ENCODE assay signal across 9 cellular contexts in genomic region chr1:226708967-226709396, GRCh38. TPM values are rescaled to one million over a fixed set of nuclear protein-coding genes. Genes with fewer than 3 reads are reported as not detected.
A peak's percentile ranks its signal among the peaks of the same experiment; 100 is the strongest.
DNase-seq lines count a peak whose midpoint lies in the region; ATAC-seq and TF ChIP-seq lines count a peak whose summit lies in the region.
"Had no signal": no experiment of that assay in that cellular context is flagged by ENCODE, and none has a peak within 500 bp of the region (broad histone marks: within the 10 kb centered on the region; RNA-seq: fewer than 3 reads in every experiment).

No MANE protein-coding gene starts in this region.

- no peak for TF ChIP-seq CTCF in CD4-positive, alpha-beta T cell (IDR thresholded peaks at IDR 0.05)
- TF ChIP-seq CTCF in prostate gland (IDR thresholded peaks at IDR 0.05) = no peak

- ATAC-seq in CD4-positive, alpha-beta T cell (ENCODE audit: poor library complexity) = peak; percentile 2
- ATAC-seq in GM18861 (IDR thresholded peaks at IDR 0.05; ENCODE audit: unreplicated experiment) (no peak), HG02678 (IDR thresholded peaks at IDR 0.05; ENCODE audit: unreplicated experiment) (no peak), GM19035 (IDR thresholded peaks at IDR 0.05; ENCODE audit: unreplicated experiment) (no peak)

- H3K27me3 Mint-ChIP-seq in CD4-positive, alpha-beta T cell = peaks cover 11% of the 10 kb centered on the region

- H3K4me1 ChIP-seq in prostate gland (replicated peaks) = peaks cover 24% of the 10 kb centered on the region

- CTCF ChIA-PET in CD4-positive, alpha-beta T cell (lab: Charles Lee) = interaction anchor here (2.5 kb wide), 1 partner anchor 82 kb away, joined by 8 read pairs; no protein-coding TSS in a partner anchor

- POLR2A ChIA-PET in CD4-positive, alpha-beta T cell (lab: Charles Lee) = interaction anchor here (0.5 to 2.6 kb wide), 5 partner anchors 16 to 568 kb away, joined by 3 to 16 read pairs (median 3); partner anchors contain the start of gene ITPKB

- no peak overlapping the region for H3K4me3 ChIP-seq in prostate gland
- H3K4me3 ChIP-seq: PC-9 had no signal

- WGBS in prostate gland = 43% methylated on average over 5 of the region's 5 CpGs

- H3K9me3 Mint-ChIP-seq in CD4-positive, alpha-beta T cell = peaks cover 2% of the 10 kb centered on the region

- H3K36me3 Mint-ChIP-seq in CD4-positive, alpha-beta T cell (ENCODE audit: low read depth) = peaks cover 95% of the 10 kb centered on the region

- H3K27me3 ChIP-seq in CD4-positive, alpha-beta T cell (ENCODE audit: control insufficient read depth, insufficient read depth, low read length) = no peaks in the 10 kb centered on the region
- H3K27me3 ChIP-seq in prostate gland (replicated peaks; ENCODE audit: insufficient read depth) = no peaks in the 10 kb centered on the region

- no peak for DNase-seq in CD4-positive, alpha-beta T cell
- peak; percentile 68 to 91 for DNase-seq in NCI-H524 (lab: John Stamatoyannopoulos, UW)
- peak; percentile 51 for DNase-seq in cerebellum (ENCODE audit: low spot score)
- no peak for DNase-seq in prostate gland (ENCODE audit: low spot score)
- DNase-seq in middle frontal gyrus (ENCODE audit: extremely low spot score, low spot score) = no peak
- DNase-seq: PC-9 had no signal

- peak overlapping the region; percentile 75 for H3K27ac ChIP-seq in CD4-positive, alpha-beta T cell (ENCODE audit: low read depth, low read length)
- peak overlapping the region; percentile 56 to 58 for H3K27ac ChIP-seq in prostate gland
- H3K27ac ChIP-seq: PC-9 had no signal

- H3K36me3 ChIP-seq in prostate gland = no peaks in the 10 kb centered on the region

- peak overlapping the region; percentile 87 for H3K4me3 Mint-ChIP-seq in CD4-positive, alpha-beta T cell

- H3K27ac Mint-ChIP-seq in CD4-positive, alpha-beta T cell = peak overlapping the region; percentile 95

- TF ChIP-seq POLR2A in prostate gland (IDR thresholded peaks at IDR 0.05) = no peak

- intact Hi-C loops in CD4-positive, alpha-beta T cell (cut with DNase I, micrococcal nuclease) = loop anchor here in 1 of 2 experiments (10.0 kb wide), 1 partner anchor 116 kb away; no protein-coding TSS in a partner anchor
- intact Hi-C loops in prostate gland (cut with DNase I) = loop anchor here (2.0 to 10.0 kb wide), 2 partner anchors 28 to 116 kb away; no protein-coding TSS in a partner anchor

- H3K9me3 ChIP-seq in CD4-positive, alpha-beta T cell (ENCODE audit: control insufficient read depth, low read length) = peaks cover 1% of the 10 kb centered on the region
- no peaks in the 10 kb centered on the region for H3K9me3 ChIP-seq in prostate gland

- H3K4me1 Mint-ChIP-seq in CD4-positive, alpha-beta T cell (ENCODE audit: low read depth) = peaks cover 96% of the 10 kb centered on the region

RNA-seq across cellular contexts. Expression of gene ITPKB, which starts 30.1 kb away (rescaled TPM):
- 100 to 1,000 TPM; 565 to 583 TPM for total RNA-seq in CD4-positive, alpha-beta T cell
- total RNA-seq in cerebellum = 13.5 TPM
- 10 to 100 TPM; 47.5 to 49.2 TPM for total RNA-seq in prostate gland

Comparison
In these comparisons a context has a peak if more than half of its experiments do, and no peak if none do; other contexts are left out.
1. DNase-seq: peak in NCI-H524 (2 of 2) and cerebellum (single experiment); none in CD4-positive, alpha-beta T cell (0 of 10), prostate gland (single experiment) and middle frontal gyrus (single experiment).
2. RNA of gene ITPKB, which starts 30.1 kb away (total RNA-seq): 565 to 583 TPM in CD4-positive, alpha-beta T cell; 47.5 to 49.2 TPM in prostate gland and 13.5 TPM in cerebellum (single experiment); every median in the first group is over 10 times any median in the second.